Comparison of ENCODE assay signal across 28 cellular contexts in genomic region chr2:126623000-126623399, GRCh38.
"Had no signal": no experiment of that assay in that cellular context is flagged by ENCODE, and none has a peak within 500 bp of the region (broad histone marks: within the 10 kb centered on the region; RNA-seq: fewer than 3 reads in every experiment).

No MANE protein-coding gene starts in this region.

- ATAC-seq: naive thymus-derived CD8-positive, alpha-beta T cell; natural killer cell treated with Interleukin-12 subunit alpha and Interleukin-12 subunit beta and Interleukin-15 and Interleukin-18, amount 100 ng/mL, for 72 hours; pancreas; psoas muscle; right cardiac atrium; sciatic nerve; stimulated activated memory B cell treated with anti-CD40 and anti-IgM and Interleukin-4, amounts not matched to agents 10 μg/mL and 1 μg/mL and 100 μg/mL, for 72 hours; stimulated activated naive CD8-positive, alpha-beta T cell treated with anti-CD3 and anti-CD28 coated beads, Interleukin-15, amount 100 ng/mL, for 72 hours; stimulated activated naive CD8-positive, alpha-beta T cell treated with anti-CD3 and anti-CD28 coated beads, Interleukin-15, Interleukin-2, amounts not matched to agents 100 U/mL and 50 U/mL, for 24 hours; upper lobe of right lung had no signal

- DNase-seq: naive thymus-derived CD8-positive, alpha-beta T cell; nephron progenitor cell; nucleus accumbens; pancreas; psoas muscle; right cardiac atrium; spleen; stimulated activated CD4-positive, alpha-beta T cell treated with anti-CD3 and anti-CD28 coated beads, Interleukin-12 subunit alpha, Interleukin-12 subunit beta, amount 100 ng/mL, for 4 hours; stimulated activated CD4-positive, alpha-beta T cell treated with anti-CD3 and anti-CD28 coated beads, Interleukin-1b, Interleukin-23, amount 100 ng/mL, for 48 hours; stimulated activated CD4-positive, alpha-beta T cell treated with anti-CD3 and anti-CD28 coated beads, Interleukin-4, amount 100 ng/mL, for 1 hour; stimulated activated CD4-positive, alpha-beta T cell treated with anti-CD3 and anti-CD28 coated beads, Interleukin-4, amount 100 ng/mL, for 4 hours; stimulated activated CD8-positive, alpha-beta memory T cell treated with anti-CD3 and anti-CD28 coated beads, Interleukin-4, amount 100 ng/mL, for 48 hours; stimulated activated naive CD4-positive, alpha-beta T cell; stimulated activated naive CD8-positive, alpha-beta T cell treated with anti-CD3 and anti-CD28 coated beads, Interleukin-15, amount 100 ng/mL, for 72 hours; stimulated activated naive CD8-positive, alpha-beta T cell treated with anti-CD3 and anti-CD28 coated beads, Interleukin-15, Interleukin-2, amounts not matched to agents 100 U/mL and 50 U/mL, for 24 hours; substantia nigra; testis; tibial artery; transverse colon; upper lobe of right lung; uterus had no signal

- H3K4me3 ChIP-seq: pancreas, psoas muscle, skin epidermis, smooth muscle cell, spleen, suprapubic skin, testis, tibial artery, transverse colon, upper lobe of right lung, uterus had no signal

- H3K9me3 ChIP-seq: pancreas, psoas muscle, suprapubic skin, testis, transverse colon, upper lobe of right lung, uterus had no signal

- H3K27ac ChIP-seq: neutrophil, pancreas, psoas muscle, skin epidermis, spleen, suprapubic skin, testis, tibial artery, transverse colon, upper lobe of right lung, uterus had no signal

- H3K4me1 ChIP-seq: pancreas, psoas muscle, suprapubic skin, testis, tibial artery, transverse colon, upper lobe of right lung, uterus had no signal

- H3K4me2 ChIP-seq: smooth muscle cell had no signal

- H3K27me3 ChIP-seq: neutrophil, pancreas, spleen, suprapubic skin, testis, tibial artery, transverse colon, upper lobe of right lung, uterus had no signal

- FAIRE-seq: pancreas had no signal

- H3K36me3 ChIP-seq: neutrophil, pancreas, spleen, suprapubic skin, tibial artery, transverse colon, upper lobe of right lung, uterus had no signal
